16 cellular contexts compared by ENCODE assay signal in the genomic region with DNA sequence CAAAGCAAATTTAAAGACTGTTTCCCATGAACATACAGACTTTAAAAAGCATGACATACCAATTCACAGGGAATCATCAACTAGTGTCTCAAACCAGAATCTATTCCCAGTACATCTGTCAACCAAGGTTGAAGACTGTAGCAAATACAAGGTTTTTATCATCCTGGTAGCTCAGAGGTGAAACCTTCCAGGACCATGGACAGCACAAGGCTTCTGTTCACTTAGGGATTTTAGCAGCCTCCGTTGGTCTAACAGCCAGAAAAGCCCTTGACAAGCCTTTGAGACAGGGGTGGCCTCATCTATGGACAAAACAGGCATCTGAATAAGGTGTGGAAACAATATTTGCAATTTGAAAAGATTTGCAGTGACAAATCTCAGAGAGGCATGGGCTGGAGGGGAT.
DNase-seq lines count a peak whose midpoint lies in the region; ATAC-seq, FAIRE-seq and TF ChIP-seq lines count a peak whose summit lies in the region.
"Had no signal": no experiment of that assay in that cellular context is flagged by ENCODE, and none has a peak within 500 bp of the region (broad histone marks: within the 10 kb centered on the region; RNA-seq: fewer than 3 reads in every experiment).

No MANE protein-coding gene starts in this region.

- H4K20me1 ChIP-seq in K562 (replicated peaks; ENCODE audit: control insufficient read depth, insufficient read depth, low read length) = no peaks in the 10 kb centered on the region
- H4K20me1 ChIP-seq: BLaER1 treated with 17β-estradiol and CSF1 and Interleukin-3, amounts not matched to agents 10 nM and 100 nM had no signal

- H3K79me2 ChIP-seq in K562 (ENCODE audit: control insufficient read depth, insufficient read depth, low read length) = no peaks in the 10 kb centered on the region

- no peaks in the 10 kb centered on the region for H3K36me3 ChIP-seq in K562 (ENCODE audit: control insufficient read depth, insufficient read depth, low read length)

- no peak overlapping the region for H3K4me2 ChIP-seq in K562 (ENCODE audit: insufficient read depth, low read length)
- H3K4me2 ChIP-seq: BLaER1 treated with 17β-estradiol and CSF1 and Interleukin-3, amounts not matched to agents 10 nM and 100 nM had no signal

- no peak overlapping the region for H3K9ac ChIP-seq in K562 (ENCODE audit: insufficient read depth in 1 of 2, low read depth in 2 of 2, low read length in 2 of 2)
- H3K9ac ChIP-seq: BLaER1 treated with 17β-estradiol and CSF1 and Interleukin-3, amounts not matched to agents 10 nM and 100 nM had no signal

- no peaks in the 10 kb centered on the region for H3K4me1 ChIP-seq in K562 (replicated peaks in 1 of 2; ENCODE audit: control insufficient read depth in 2 of 2, insufficient read depth in 2 of 2, low read length in 2 of 2)

- BruUV-seq in K562 (replicated peaks; lab: Mats Ljungman, UMichigan) = no TSS peak

- POLR2A ChIA-PET in K562 (lab: Yijun Ruan, JAX) = interaction anchor here (1.0 kb wide), 1 partner anchor 64 kb away, joined by 4 read pairs; no protein-coding TSS in a partner anchor

- H3K9me3 ChIP-seq in K562 (replicated peaks; ENCODE audit: control insufficient read depth, insufficient read depth, low read depth, low read length) = no peaks in the 10 kb centered on the region
- H3K9me3 ChIP-seq: BLaER1 treated with 17β-estradiol and CSF1 and Interleukin-3, amounts not matched to agents 10 nM and 100 nM had no signal

- 0% methylated on average over 1 of the region's 1 CpG for whole genome bisulfite sequencing in K562 (ENCODE audit: insufficient coverage, low coverage, missing lambda C conversion rate)

- no peak for TF ChIP-seq CTCF in K562 (IDR thresholded peaks at IDR 0.05 in 2 of 3, conservative IDR thresholded peaks at IDR 0.05 in 1 of 3; ENCODE audit: insufficient read depth in 2 of 3, low read depth in 1 of 3, low read length in 3 of 3)

- H3K27ac ChIP-seq in K562 (ENCODE audit: extremely low read depth, low read depth, low read length) = no peak overlapping the region
- H3K27ac ChIP-seq: BLaER1 treated with 17β-estradiol and CSF1 and Interleukin-3, amounts not matched to agents 10 nM and 100 nM; HL-60; WERI-Rb-1 had no signal

- no peak for TF ChIP-seq RAD21 in K562 (CRISPR knock-in tag; conservative IDR thresholded peaks at IDR 0.05 in 1 of 2, IDR thresholded peaks at IDR 0.05 in 1 of 2)

- no peak for TF ChIP-seq EP300 in K562 (IDR thresholded peaks at IDR 0.05; ENCODE audit: low read length)

- no peak overlapping the region for H3K4me3 ChIP-seq in K562
- H3K4me3 ChIP-seq: BLaER1 treated with 17β-estradiol and CSF1 and Interleukin-3, amounts not matched to agents 10 nM and 100 nM had no signal

- in situ Hi-C loops in K562 (cut with MboI) = no loop called here

- peak; percentile 14 for DNase-seq in ELR (ENCODE audit: low read depth)
- peak; percentile 37 for DNase-seq in M059J (ENCODE audit: low read depth)
- DNase-seq in K562 (ENCODE audit: extremely low read depth in 1 of 4, low spot score in 3 of 4) = peak in 1 of 4 experiments; percentile 13
- DNase-seq in left kidney (ENCODE audit: low read depth, low spot score) = peak; percentile 89
- DNase-seq in MV-4-11 (lab: John Stamatoyannopoulos, UW) = no peak
- DNase-seq: foreskin melanocyte, NCI-H1092, NCI-H510A, SHP77, WERI-Rb-1 had no signal

- no peaks in the 10 kb centered on the region for H3K27me3 ChIP-seq in K562 (ENCODE audit: control insufficient read depth in 2 of 2, insufficient read depth in 2 of 2, low read length in 2 of 2)
- H3K27me3 ChIP-seq: BLaER1 treated with 17β-estradiol and CSF1 and Interleukin-3, amounts not matched to agents 10 nM and 100 nM had no signal

- no peaks in the 10 kb centered on the region for H3K9me1 ChIP-seq in K562 (ENCODE audit: control insufficient read depth, insufficient read depth, low read length)

- CTCF ChIA-PET in K562 (lab: Yijun Ruan, JAX; ENCODE audit: low intra/inter-chr PET ratio) = no interaction called here

- ATAC-seq in K562 (no peak), HG02970 (IDR thresholded peaks at IDR 0.05; ENCODE audit: low FRiP score, unreplicated experiment) (no peak), HG03025 (IDR thresholded peaks at IDR 0.05; ENCODE audit: low FRiP score, unreplicated experiment) (no peak)
- no peak for ATAC-seq in activated CD4-positive, CD25-positive, alpha-beta regulatory T cell treated with anti-CD3 and anti-CD28 coated beads, Interleukin-2, amount 50 U/mL, for 24 hours
- ATAC-seq: left lobe of liver had no signal

- intact Hi-C loops in K562 (cut with micrococcal nuclease) = no loop called here

- H2AFZ ChIP-seq in K562 (ENCODE audit: low read depth, low read length) = no peak overlapping the region

- no peak for FAIRE-seq in K562 (lab: Jason Lieb, UNC)

- no peak for TF ChIP-seq POLR2A in K562 (conservative IDR thresholded peaks at IDR 0.05)

TF ChIP-seq in K562, 482 proteins besides CTCF, POLR2A, EP300 and RAD21 (continues in another document):
- no peak for TF ChIP-seq MTF1 (CRISPR knock-in tag; IDR thresholded peaks at IDR 0.05; ENCODE audit: borderline replicate concordance)
- TF ChIP-seq EHMT2 (IDR thresholded peaks at IDR 0.05) = peak; percentile 95
- no peak for TF ChIP-seq STAT5A (IDR thresholded peaks at IDR 0.05; ENCODE audit: borderline replicate concordance, low read length)
- TF ChIP-seq, protein P1, sequence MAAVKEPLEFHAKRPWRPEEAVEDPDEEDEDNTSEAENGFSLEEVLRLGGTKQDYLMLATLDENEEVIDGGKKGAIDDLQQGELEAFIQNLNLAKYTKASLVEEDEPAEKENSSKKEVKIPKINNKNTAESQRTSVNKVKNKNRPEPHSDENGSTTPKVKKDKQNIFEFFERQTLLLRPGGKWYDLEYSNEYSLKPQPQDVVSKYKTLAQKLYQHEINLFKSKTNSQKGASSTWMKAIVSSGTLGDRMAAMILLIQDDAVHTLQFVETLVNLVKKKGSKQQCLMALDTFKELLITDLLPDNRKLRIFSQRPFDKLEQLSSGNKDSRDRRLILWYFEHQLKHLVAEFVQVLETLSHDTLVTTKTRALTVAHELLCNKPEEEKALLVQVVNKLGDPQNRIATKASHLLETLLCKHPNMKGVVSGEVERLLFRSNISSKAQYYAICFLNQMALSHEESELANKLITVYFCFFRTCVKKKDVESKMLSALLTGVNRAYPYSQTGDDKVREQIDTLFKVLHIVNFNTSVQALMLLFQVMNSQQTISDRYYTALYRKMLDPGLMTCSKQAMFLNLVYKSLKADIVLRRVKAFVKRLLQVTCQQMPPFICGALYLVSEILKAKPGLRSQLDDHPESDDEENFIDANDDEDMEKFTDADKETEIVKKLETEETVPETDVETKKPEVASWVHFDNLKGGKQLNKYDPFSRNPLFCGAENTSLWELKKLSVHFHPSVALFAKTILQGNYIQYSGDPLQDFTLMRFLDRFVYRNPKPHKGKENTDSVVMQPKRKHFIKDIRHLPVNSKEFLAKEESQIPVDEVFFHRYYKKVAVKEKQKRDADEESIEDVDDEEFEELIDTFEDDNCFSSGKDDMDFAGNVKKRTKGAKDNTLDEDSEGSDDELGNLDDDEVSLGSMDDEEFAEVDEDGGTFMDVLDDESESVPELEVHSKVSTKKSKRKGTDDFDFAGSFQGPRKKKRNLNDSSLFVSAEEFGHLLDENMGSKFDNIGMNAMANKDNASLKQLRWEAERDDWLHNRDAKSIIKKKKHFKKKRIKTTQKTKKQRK (IDR thresholded peaks at IDR 0.05; ENCODE audit: borderline replicate concordance, low read depth, low read length) = no peak
- peak; percentile 85 for TF ChIP-seq MIER1 (IDR thresholded peaks at IDR 0.05; ENCODE audit: low read depth)
- no peak for TF ChIP-seq SRSF1 (IDR thresholded peaks at IDR 0.05; ENCODE audit: low read depth, low read length)
- no peak for TF ChIP-seq TBP (optimal IDR thresholded peaks at IDR 0.05; ENCODE audit: low read depth, low read length)
- TF ChIP-seq, protein P2, sequence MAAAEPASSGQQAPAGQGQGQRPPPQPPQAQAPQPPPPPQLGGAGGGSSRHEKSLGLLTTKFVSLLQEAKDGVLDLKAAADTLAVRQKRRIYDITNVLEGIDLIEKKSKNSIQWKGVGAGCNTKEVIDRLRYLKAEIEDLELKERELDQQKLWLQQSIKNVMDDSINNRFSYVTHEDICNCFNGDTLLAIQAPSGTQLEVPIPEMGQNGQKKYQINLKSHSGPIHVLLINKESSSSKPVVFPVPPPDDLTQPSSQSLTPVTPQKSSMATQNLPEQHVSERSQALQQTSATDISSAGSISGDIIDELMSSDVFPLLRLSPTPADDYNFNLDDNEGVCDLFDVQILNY (CRISPR knock-in tag; IDR thresholded peaks at IDR 0.05) = no peak
- TF ChIP-seq HDAC1 (IDR thresholded peaks at IDR 0.05) = no peak
- TF ChIP-seq ZNF263 (CRISPR knock-in tag; IDR thresholded peaks at IDR 0.05; ENCODE audit: borderline replicate concordance) = no peak
- no peak for TF ChIP-seq DMBX1 (CRISPR knock-in tag; IDR thresholded peaks at IDR 0.05; ENCODE audit: borderline replicate concordance)
- TF ChIP-seq RB1 (IDR thresholded peaks at IDR 0.05; ENCODE audit: low read depth) = no peak
- TF ChIP-seq ZNF717 (CRISPR knock-in tag; IDR thresholded peaks at IDR 0.05) = no peak
- TF ChIP-seq E2F3 (CRISPR knock-in tag; IDR thresholded peaks at IDR 0.05) = no peak
- no peak for TF ChIP-seq ATF1 (CRISPR knock-in tag; IDR thresholded peaks at IDR 0.05)
- no peak for TF ChIP-seq ATF1 (tag; IDR thresholded peaks at IDR 0.05)
- TF ChIP-seq, protein P3, sequence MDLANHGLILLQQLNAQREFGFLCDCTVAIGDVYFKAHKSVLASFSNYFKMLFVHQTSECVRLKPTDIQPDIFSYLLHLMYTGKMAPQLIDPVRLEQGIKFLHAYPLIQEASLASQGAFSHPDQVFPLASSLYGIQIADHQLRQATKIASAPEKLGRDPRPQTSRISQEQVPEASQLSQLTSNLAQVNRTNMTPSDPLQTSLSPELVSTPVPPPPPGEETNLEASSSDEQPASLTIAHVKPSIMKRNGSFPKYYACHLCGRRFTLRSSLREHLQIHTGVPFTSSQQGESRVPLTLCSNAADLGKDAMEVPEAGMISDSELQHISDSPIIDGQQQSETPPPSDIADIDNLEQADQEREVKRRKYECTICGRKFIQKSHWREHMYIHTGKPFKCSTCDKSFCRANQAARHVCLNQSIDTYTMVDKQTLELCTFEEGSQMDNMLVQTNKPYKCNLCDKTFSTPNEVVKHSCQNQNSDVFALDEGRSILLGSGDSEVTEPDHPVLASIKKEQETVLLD (IDR thresholded peaks at IDR 0.05) = no peak
- no peak for TF ChIP-seq FUS (optimal IDR thresholded peaks at IDR 0.05; ENCODE audit: low read depth, low read length)
- TF ChIP-seq PTTG1 (tag; IDR thresholded peaks at IDR 0.05; ENCODE audit: low read depth) = no peak
- no peak for TF ChIP-seq ZNF561 (CRISPR knock-in tag; conservative IDR thresholded peaks at IDR 0.05)
- no peak for TF ChIP-seq BRD4 (IDR thresholded peaks at IDR 0.05)
- TF ChIP-seq MBD2 (IDR thresholded peaks at IDR 0.05; ENCODE audit: borderline replicate concordance, low read depth) = no peak
